ENCODE assay signal across 8 cellular contexts in the genomic region with DNA sequence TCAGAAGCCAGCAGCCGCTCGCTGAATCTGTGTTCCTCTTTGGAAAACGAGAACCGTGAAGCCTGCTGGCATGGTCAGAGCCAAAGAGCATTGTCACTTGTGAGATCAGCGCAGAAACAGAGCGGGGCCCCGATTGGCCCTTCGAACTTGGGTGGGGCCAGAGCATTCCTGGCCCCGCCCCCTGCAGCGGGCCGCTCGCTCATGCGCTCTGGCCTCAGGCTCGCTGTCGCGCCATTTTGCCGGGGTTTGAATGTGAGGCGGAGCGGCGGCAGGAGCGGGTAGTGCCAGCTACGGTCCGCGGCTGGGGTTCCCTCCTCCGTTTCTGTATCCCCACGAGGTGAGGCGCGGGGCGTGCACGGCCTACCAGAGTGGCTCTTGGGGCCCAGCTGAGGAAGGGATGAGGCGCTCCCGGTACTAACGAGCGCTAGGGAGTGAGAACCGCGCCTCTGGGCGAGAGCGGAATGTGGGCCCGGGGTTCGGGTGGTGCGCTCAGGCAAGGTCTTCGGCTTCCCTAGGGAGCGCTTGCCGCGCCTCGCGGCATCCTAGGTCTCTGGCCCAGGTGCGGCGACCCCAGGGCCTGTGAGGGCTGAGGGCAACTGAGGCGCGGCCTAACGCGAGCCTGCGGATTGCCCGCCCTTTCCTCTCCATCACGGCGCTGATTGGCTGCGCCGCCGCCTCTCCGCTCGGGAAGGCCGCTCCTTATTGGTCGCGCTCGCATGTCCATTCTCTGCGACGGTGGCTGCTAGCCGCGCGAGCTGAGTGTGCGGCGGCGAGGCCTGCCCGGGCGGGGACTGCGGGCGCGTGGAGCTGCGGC. TPM values are rescaled to one million over a fixed set of nuclear protein-coding genes. Genes with fewer than 3 reads are reported as not detected.
DNase-seq lines count a peak whose midpoint lies in the region; ATAC-seq, FAIRE-seq and TF ChIP-seq lines count a peak whose summit lies in the region.

Gene CSE1L (plus strand): TSS at position 226 of the 814 bp plus-strand sequence. CDS start 12,152 bp downstream, outside the sequence.

- peak; percentile 76 for ATAC-seq in GM21526 (IDR thresholded peaks at IDR 0.05; ENCODE audit: low FRiP score, unreplicated experiment)

- H3K27ac ChIP-seq in OCI-LY7 (ENCODE audit: low read depth, low read length, poor library complexity, severe bottlenecking) (peak within 1 kb of the TSS; percentile 88), endothelial cell of umbilical vein (ENCODE audit: insufficient read depth, low read depth, low read length) (peak within 1 kb of the TSS; percentile 81)

- H2AFZ ChIP-seq in OCI-LY7 (ENCODE audit: low read length) = peak within 1 kb of the TSS; percentile 89
- H2AFZ ChIP-seq in endothelial cell of umbilical vein (ENCODE audit: low read depth, low read length) = peak within 1 kb of the TSS; percentile 84

- H3K9me2 ChIP-seq in OCI-LY7 (ENCODE audit: insufficient read depth, low read length) = no peaks in the 10 kb centered on the region

- H3K36me3 ChIP-seq in OCI-LY7 (ENCODE audit: insufficient read depth, low read length) = peaks cover 36% of the 10 kb centered on the region
- no peaks in the 10 kb centered on the region for H3K36me3 ChIP-seq in endothelial cell of umbilical vein (ENCODE audit: control insufficient read depth in 2 of 2, extremely low read depth in 1 of 2, insufficient read depth in 2 of 2, low read length in 2 of 2)

- intact Hi-C loops in OCI-LY7 (cut with micrococcal nuclease; ENCODE audit: unreplicated experiment) = loop anchor here (5.0 to 10.0 kb wide), 2 partner anchors 171 to 1691 kb away; partner anchors contain the start of genes DDX27 and ZMYND8
- intact Hi-C loops in endothelial cell of umbilical vein (cut with micrococcal nuclease) = loop anchor here (2.0 to 5.0 kb wide), 2 partner anchors 63 to 119 kb away; no protein-coding TSS in a partner anchor

- TF ChIP-seq POLR2A in endothelial cell of umbilical vein (IDR thresholded peaks at IDR 0.05; ENCODE audit: low read depth, low read length) = peak; percentile 95

- no peaks in the 10 kb centered on the region for H3K9me1 ChIP-seq in endothelial cell of umbilical vein (replicated peaks; ENCODE audit: control insufficient read depth, extremely low read depth, insufficient read depth, low read length)

- peak within 1 kb of the TSS; percentile 88 for H3K4me2 ChIP-seq in OCI-LY7 (ENCODE audit: low read length)
- H3K4me2 ChIP-seq in endothelial cell of umbilical vein (ENCODE audit: insufficient read depth, low read length) = peak within 1 kb of the TSS; percentile 96

- H3K4me1 ChIP-seq in OCI-LY7 (ENCODE audit: insufficient read depth, low read length, poor library complexity, severe bottlenecking) = peaks cover 22% of the 10 kb centered on the region
- H3K4me1 ChIP-seq in endothelial cell of umbilical vein (ENCODE audit: control insufficient read depth, extremely low read depth, insufficient read depth, low read length) = peaks cover 24% of the 10 kb centered on the region

- H3K9me3 ChIP-seq in OCI-LY7 (ENCODE audit: low read length) = peaks cover 17% of the 10 kb centered on the region; the same call in 1 of the 2 replicates
- no peaks in the 10 kb centered on the region for H3K9me3 ChIP-seq in endothelial cell of umbilical vein (replicated peaks; ENCODE audit: control insufficient read depth, insufficient read depth, low read length)

- dilution Hi-C loops in endothelial cell of umbilical vein (cut with MboI; ENCODE audit: extremely low pct_ligation_motif_present, low sequenced_read_pairs) = no loop called here

- peak within 1 kb of the TSS; percentile 94 for H3K9ac ChIP-seq in endothelial cell of umbilical vein (replicated peaks; ENCODE audit: extremely low read depth, insufficient read depth, low read length)

- DNase-seq in D721Med (ENCODE audit: insufficient read length, low spot score) (peak; percentile 67), HuH-7.5 (ENCODE audit: low spot score) (peak; percentile 89), OCI-LY7 (ENCODE audit: low spot score) (peak; percentile 96), activated T-cell treated with anti-CD3 and anti-CD28 coated beads for 1 hour (ENCODE audit: low read depth) (peak; percentile 94), endothelial cell of umbilical vein (ENCODE audit: low read depth, low spot score) (peak; percentile 95), midbrain (lab: John Stamatoyannopoulos, UW) (peak; percentile 97)
- DNase-seq in stimulated activated CD8-positive, alpha-beta memory T cell treated with anti-CD3 and anti-CD28 coated beads, Interleukin-2, amount 100 ng/mL, for 1 hour (ENCODE audit: low read depth in 2 of 2) = peak; percentile 90 to 92

- H3K4me3 ChIP-seq in OCI-LY7 (ENCODE audit: low read depth, low read length, poor library complexity, severe bottlenecking) (peak within 1 kb of the TSS; percentile 96), endothelial cell of umbilical vein (replicated peaks in 1 of 3; ENCODE audit: insufficient read depth in 1 of 3, low read depth in 1 of 3, low read length in 3 of 3) (peak within 1 kb of the TSS; percentile 64 to 87 (median 86))

- no TSS peak for BruUV-seq in OCI-LY7 (replicated peaks; lab: Mats Ljungman, UMichigan)
- no TSS peak for BruUV-seq in endothelial cell of umbilical vein (replicated peaks; lab: Mats Ljungman, UMichigan)

- H4K20me1 ChIP-seq in OCI-LY7 (ENCODE audit: insufficient read depth, low read length) (peaks cover 17% of the 10 kb centered on the region; the same call in 1 of the 2 replicates), endothelial cell of umbilical vein (replicated peaks; ENCODE audit: control insufficient read depth, extremely low read depth, insufficient read depth, low read length) (no peaks in the 10 kb centered on the region)

- CTCF ChIA-PET in OCI-LY7 (lab: Charles Lee; ENCODE audit: unreplicated experiment) = no interaction called here
- CTCF ChIA-PET in endothelial cell of umbilical vein (lab: Charles Lee) = interaction anchor here (1.0 to 1.5 kb wide), 3 partner anchors 9 to 173 kb away, joined by 3 to 5 read pairs (median 3); partner anchors contain the start of gene DDX27

- FAIRE-seq in D721Med (lab: Jason Lieb, UNC) (no peak), endothelial cell of umbilical vein (lab: Jason Lieb, UNC) (peak; percentile 96)

- peaks cover 55% of the 10 kb centered on the region for H3K79me2 ChIP-seq in OCI-LY7 (ENCODE audit: insufficient read depth, low read depth, low read length)
- peaks cover 48% of the 10 kb centered on the region for H3K79me2 ChIP-seq in endothelial cell of umbilical vein (ENCODE audit: control insufficient read depth, insufficient read depth, low read length)

- POLR2A ChIA-PET in OCI-LY7 (lab: Charles Lee) (interaction anchor here (0.9 to 1.2 kb wide), 4 partner anchors 9 to 234 kb away, joined by 3 read pairs; no protein-coding TSS in a partner anchor), endothelial cell of umbilical vein (lab: Charles Lee) (interaction anchor here (0.7 to 1.3 kb wide), 2 partner anchors 17 to 34 kb away, joined by 3 read pairs; no protein-coding TSS in a partner anchor)

- no peaks in the 10 kb centered on the region for H3K27me3 ChIP-seq in endothelial cell of umbilical vein (ENCODE audit: control insufficient read depth in 2 of 2, insufficient read depth in 2 of 2, low read length in 2 of 2)

- TF ChIP-seq CTCF in D721Med (IDR thresholded peaks at IDR 0.05; ENCODE audit: insufficient read depth, missing control alignments) (no peak), OCI-LY7 (conservative IDR thresholded peaks at IDR 0.05; ENCODE audit: low read length) (no peak), endothelial cell of umbilical vein (IDR thresholded peaks at IDR 0.05; ENCODE audit: extremely low read depth in 1 of 2, insufficient read depth in 1 of 2, low read depth in 1 of 2, low read length in 2 of 2) (no peak)

TF ChIP-seq in endothelial cell of umbilical vein, 7 proteins besides CTCF, POLR2A, EP300 and RAD21:
- TF ChIP-seq EZH2 (IDR thresholded peaks at IDR 0.05; ENCODE audit: borderline replicate concordance, low read depth, low read length, severe bottlenecking) = no peak
- TF ChIP-seq JUN (IDR thresholded peaks at IDR 0.05; ENCODE audit: borderline replicate concordance, insufficient read depth, insufficient read length, low read depth) = no peak
- peak; percentile 31 for TF ChIP-seq MAX (IDR thresholded peaks at IDR 0.05; ENCODE audit: insufficient read depth, insufficient read length)
- TF ChIP-seq POLR2AphosphoS5 (IDR thresholded peaks at IDR 0.05; ENCODE audit: insufficient read depth, low read depth, low read length) = peak; percentile 78
- no peak for TF ChIP-seq GATA2 (IDR thresholded peaks at IDR 0.05; ENCODE audit: insufficient read depth, insufficient read length, low read depth, low read length)
- TF ChIP-seq MYC (IDR thresholded peaks at IDR 0.05; ENCODE audit: low read depth, low read length) = no peak
- TF ChIP-seq FOS (IDR thresholded peaks at IDR 0.05; ENCODE audit: borderline replicate concordance, insufficient read depth, low read length) = no peak

RNA-seq across cellular contexts. Expression of gene CSE1L, which starts in this region (rescaled TPM):
- 90.2 and 104 TPM in 2 replicates for total RNA-seq in OCI-LY7 (2014; rRNA removed; shearing (Covaris generic))
- total RNA-seq in OCI-LY7 (2022) (144 and 145 TPM in 2 replicates), endothelial cell of umbilical vein (109 and 118 TPM in 2 replicates)
- polyA plus RNA-seq in endothelial cell of umbilical vein = 26.1 and 35.1 TPM in 2 replicates
- 48.4 and 50.5 TPM in 2 replicates for polyA plus RNA-seq in endothelial cell of umbilical vein (2011; cell fraction: cytosol; rRNA removed)
- polyA plus RNA-seq in endothelial cell of umbilical vein (2011; cell fraction: nucleus; rRNA removed) = 36.9 and 49.6 TPM in 2 replicates
- 67.0 and 119 TPM in 2 replicates for polyA plus RNA-seq in endothelial cell of umbilical vein (2012)
- 39.3 and 44.8 TPM in 2 replicates for polyA minus RNA-seq in endothelial cell of umbilical vein
- polyA minus RNA-seq in endothelial cell of umbilical vein (2011; cell fraction: cytosol; rRNA and poly(A)+ RNA removed) = 96.6 TPM
- 27.8 and 52.7 TPM in 2 replicates for polyA minus RNA-seq in endothelial cell of umbilical vein (2011; cell fraction: nucleus; rRNA and poly(A)+ RNA removed)

Comparison
In these comparisons a context has a peak if more than half of its experiments do, and no peak if none do; other contexts are left out.
1. Peak in every context shown above with its lines: DNase-seq, ATAC-seq, H3K4me3 ChIP-seq and H3K27ac ChIP-seq.